Comparison of ENCODE assay signal across 33 cellular contexts in the genomic region with DNA sequence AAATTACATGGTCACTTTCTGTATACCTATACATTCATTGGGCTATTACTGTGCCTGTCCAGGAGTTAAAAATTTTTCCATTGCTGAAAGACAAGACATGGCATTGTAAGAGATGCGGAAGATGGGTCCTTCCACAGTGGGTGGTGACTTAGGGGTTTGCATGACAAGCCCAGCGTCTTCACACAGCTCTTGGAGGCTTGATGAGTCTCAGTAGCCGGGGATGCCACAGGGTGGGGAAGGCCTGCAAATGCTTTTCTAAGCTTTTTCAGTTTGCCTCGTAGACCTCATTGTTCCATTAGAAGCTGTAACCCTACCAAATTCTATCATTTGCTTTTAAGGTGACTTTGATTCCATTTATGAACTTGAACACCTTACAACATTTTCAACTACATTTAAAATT.
"Had no signal": no experiment of that assay in that cellular context is flagged by ENCODE, and none has a peak within 500 bp of the region (broad histone marks: within the 10 kb centered on the region; RNA-seq: fewer than 3 reads in every experiment).

No MANE protein-coding gene starts in this region.

- H3K4me3 Mint-ChIP-seq: activated CD4-positive, alpha-beta memory T cell treated with anti-CD3 and anti-CD28 coated beads, Interleukin-2, amount 10 ng/mL, durations not matched to agents 7 days and 5 days; activated CD4-positive, alpha-beta T cell treated with anti-CD3 and anti-CD28 coated beads, Interleukin-2, amount 10 ng/mL, durations not matched to agents 7 days and 5 days; activated naive CD4-positive, alpha-beta T cell treated with anti-CD3 and anti-CD28 coated beads for 36 hours; activated naive CD4-positive, alpha-beta T cell treated with anti-CD3 and anti-CD28 coated beads, Interleukin-2, amount 50 U/mL, for 24 hours; activated naive CD8-positive, alpha-beta T cell treated with anti-CD3 and anti-CD28 coated beads for 36 hours; activated naive CD8-positive, alpha-beta T cell treated with anti-CD3 and anti-CD28 coated beads, Interleukin-2, amount 50 U/mL, for 24 hours; activated T-cell treated with anti-CD3 and anti-CD28 coated beads, Interleukin-2, amount 50 U/mL, for 4 hours; activated T-helper 17 cell treated with anti-CD3 and anti-CD28 coated beads, Interleukin-2, amount 50 U/mL, for 72 hours had no signal

- H3K36me3 Mint-ChIP-seq: activated naive CD4-positive, alpha-beta T cell treated with anti-CD3 and anti-CD28 coated beads, Interleukin-2, amount 50 U/mL, for 24 hours; activated naive CD8-positive, alpha-beta T cell treated with anti-CD3 and anti-CD28 coated beads for 36 hours had no signal

- H3K9me3 ChIP-seq: adrenal gland, body of pancreas, breast epithelium, colonic mucosa had no signal

- H3K27me3 ChIP-seq: body of pancreas, colonic mucosa had no signal

- H3K27ac Mint-ChIP-seq: activated CD4-positive, alpha-beta memory T cell treated with anti-CD3 and anti-CD28 coated beads, Interleukin-2, amount 10 ng/mL, durations not matched to agents 7 days and 5 days; activated CD4-positive, alpha-beta T cell treated with anti-CD3 and anti-CD28 coated beads, Interleukin-2, amount 10 ng/mL, durations not matched to agents 7 days and 5 days; activated naive CD4-positive, alpha-beta T cell treated with anti-CD3 and anti-CD28 coated beads for 36 hours; activated naive CD4-positive, alpha-beta T cell treated with anti-CD3 and anti-CD28 coated beads, Interleukin-2, amount 50 U/mL, for 24 hours; activated naive CD8-positive, alpha-beta T cell treated with anti-CD3 and anti-CD28 coated beads for 36 hours; activated naive CD8-positive, alpha-beta T cell treated with anti-CD3 and anti-CD28 coated beads, Interleukin-2, amount 50 U/mL, for 24 hours; activated T-helper 17 cell treated with anti-CD3 and anti-CD28 coated beads, Interleukin-2, amount 50 U/mL, for 72 hours had no signal

- H3K4me1 Mint-ChIP-seq: activated CD4-positive, alpha-beta memory T cell treated with anti-CD3 and anti-CD28 coated beads, Interleukin-2, amount 10 ng/mL, durations not matched to agents 7 days and 5 days; activated CD4-positive, alpha-beta T cell treated with anti-CD3 and anti-CD28 coated beads, Interleukin-2, amount 10 ng/mL, durations not matched to agents 7 days and 5 days; activated naive CD4-positive, alpha-beta T cell treated with anti-CD3 and anti-CD28 coated beads, Interleukin-2, amount 50 U/mL, for 24 hours; activated naive CD8-positive, alpha-beta T cell treated with anti-CD3 and anti-CD28 coated beads for 36 hours; activated naive CD8-positive, alpha-beta T cell treated with anti-CD3 and anti-CD28 coated beads, Interleukin-2, amount 50 U/mL, for 24 hours; activated T-helper 17 cell treated with anti-CD3 and anti-CD28 coated beads, Interleukin-2, amount 50 U/mL, for 72 hours had no signal

- H3K27ac ChIP-seq: adrenal gland, body of pancreas, breast epithelium, cardiac muscle cell, colonic mucosa, epithelial cell of prostate had no signal

- H3K36me3 ChIP-seq: adrenal gland, breast epithelium, cardiac muscle cell, colonic mucosa had no signal

- H3K9me3 Mint-ChIP-seq: activated CD4-positive, alpha-beta memory T cell treated with anti-CD3 and anti-CD28 coated beads, Interleukin-2, amount 10 ng/mL, durations not matched to agents 7 days and 5 days; activated CD4-positive, alpha-beta T cell treated with anti-CD3 and anti-CD28 coated beads, Interleukin-2, amount 10 ng/mL, durations not matched to agents 7 days and 5 days; activated naive CD4-positive, alpha-beta T cell treated with anti-CD3 and anti-CD28 coated beads for 36 hours; activated naive CD4-positive, alpha-beta T cell treated with anti-CD3 and anti-CD28 coated beads, Interleukin-2, amount 50 U/mL, for 24 hours; activated naive CD8-positive, alpha-beta T cell treated with anti-CD3 and anti-CD28 coated beads for 36 hours; activated naive CD8-positive, alpha-beta T cell treated with anti-CD3 and anti-CD28 coated beads, Interleukin-2, amount 50 U/mL, for 24 hours; activated T-cell treated with anti-CD3 and anti-CD28 coated beads, Interleukin-2, amount 50 U/mL, for 4 hours; activated T-helper 17 cell treated with anti-CD3 and anti-CD28 coated beads, Interleukin-2, amount 50 U/mL, for 72 hours had no signal

- FAIRE-seq: endometrium, endothelial cell of umbilical vein, frontal cortex had no signal

- ATAC-seq: activated naive CD8-positive, alpha-beta T cell treated with anti-CD3 and anti-CD28 coated beads, Interleukin-2, amount 50 U/mL, for 24 hours; activated T-cell treated with anti-CD3 and anti-CD28 coated beads, Interleukin-2, amount 50 U/mL, for 4 hours; activated T-helper 17 cell treated with anti-CD3 and anti-CD28 coated beads, Interleukin-2, amount 50 U/mL, for 72 hours; body of pancreas; esophagus mucosa had no signal

- DNase-seq: activated CD4-positive, alpha-beta memory T cell treated with anti-CD3 and anti-CD28 coated beads, Interleukin-2, amount 10 ng/mL, durations not matched to agents 7 days and 5 days; activated CD4-positive, alpha-beta T cell treated with anti-CD3 and anti-CD28 coated beads for 1 hour; activated CD4-positive, alpha-beta T cell treated with anti-CD3 and anti-CD28 coated beads for 4 hours; activated CD4-positive, alpha-beta T cell treated with anti-CD3 and anti-CD28 coated beads, Interleukin-2, amount 10 ng/mL, durations not matched to agents 7 days and 5 days; activated CD4-positive, alpha-beta T cell treated with anti-CD3 and anti-CD28 coated beads, Interleukin-2, amount 50 U/mL, for 4 hours; activated CD8-positive, alpha-beta memory T cell treated with anti-CD3 and anti-CD28 coated beads, Interleukin-2, amount 50 U/mL, for 48 hours; activated effector memory CD4-positive, alpha-beta T cell treated with anti-CD3 and anti-CD28 coated beads, Interleukin-2, amount 50 U/mL, for 16 hours; activated naive CD4-positive, alpha-beta T cell treated with anti-CD3 and anti-CD28 coated beads for 36 hours; activated naive CD8-positive, alpha-beta T cell treated with anti-CD3 and anti-CD28 coated beads for 36 hours; activated naive CD8-positive, alpha-beta T cell treated with anti-CD3 and anti-CD28 coated beads, Interleukin-2, amount 50 U/mL, for 24 hours; activated T-cell treated with anti-CD3 and anti-CD28 coated beads for 4 hours; activated T-cell treated with anti-CD3 and anti-CD28 coated beads, Interleukin-2, amount 50 U/mL, for 4 hours; adrenal gland; amygdala; aorta; body of pancreas; central memory CD4-positive, alpha-beta T cell; cerebellar nuclear complex; colonic mucosa; effector CD8-positive, alpha-beta T cell; foreskin fibroblast; head of caudate nucleus; hippocampal formation; T-helper 2 cell had no signal

- H3K4me3 ChIP-seq: adrenal gland, body of pancreas, breast epithelium, cardiac muscle cell, colonic mucosa had no signal

- H3K4me1 ChIP-seq: adrenal gland, breast epithelium, colonic mucosa had no signal
